Comparison of ENCODE assay signal across 8 cellular contexts in the genomic region with DNA sequence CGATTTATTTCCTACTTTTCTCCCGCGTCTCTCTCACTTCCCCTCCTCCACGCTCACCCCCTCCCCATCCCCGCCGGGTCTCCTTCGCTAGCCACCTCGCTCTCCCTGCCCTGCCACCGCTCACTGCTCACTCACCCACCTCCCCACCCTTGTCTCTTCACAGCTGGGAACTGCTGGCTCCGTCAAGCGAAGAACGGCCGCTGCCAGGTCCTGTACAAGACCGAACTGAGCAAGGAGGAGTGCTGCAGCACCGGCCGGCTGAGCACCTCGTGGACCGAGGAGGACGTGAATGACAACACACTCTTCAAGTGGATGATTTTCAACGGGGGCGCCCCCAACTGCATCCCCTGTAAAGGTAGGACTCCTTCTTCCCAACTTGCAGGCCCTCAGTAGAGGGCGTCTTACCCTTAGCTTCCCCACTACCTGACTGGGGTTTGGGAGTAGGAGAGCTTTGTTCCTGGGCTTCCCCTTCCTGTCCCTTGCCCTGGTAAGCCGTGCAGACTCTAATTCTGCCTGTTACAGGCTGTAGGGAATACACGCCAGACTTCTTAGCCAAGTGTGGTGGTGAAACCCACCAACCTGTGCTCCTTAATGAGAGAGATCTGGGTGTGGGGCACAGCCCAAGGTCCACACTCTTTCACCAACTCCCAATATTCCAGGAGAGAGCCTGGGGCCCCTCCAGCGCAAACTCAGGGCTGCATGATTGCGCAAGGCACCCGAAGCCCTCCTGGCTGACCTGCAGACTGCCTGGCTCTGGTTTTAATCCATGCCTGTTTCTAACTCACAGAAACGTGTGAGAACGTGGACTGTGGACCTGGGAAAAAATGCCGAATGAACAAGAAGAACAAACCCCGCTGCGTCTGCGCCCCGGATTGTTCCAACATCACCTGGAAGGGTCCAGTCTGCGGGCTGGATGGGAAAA. TPM values are rescaled to one million over a fixed set of nuclear protein-coding genes. Genes with fewer than 3 reads are reported as not detected.
DNase-seq lines count a peak whose midpoint lies in the region; ATAC-seq and TF ChIP-seq lines count a peak whose summit lies in the region.

No MANE protein-coding gene starts in this region.

- peaks cover 39% of the 10 kb centered on the region for H3K4me1 Mint-ChIP-seq in activated CD4-positive, alpha-beta memory T cell treated with anti-CD3 and anti-CD28 coated beads, Interleukin-2, amount 10 ng/mL, durations not matched to agents 7 days and 5 days
- peaks cover 18 to 44% (median 40%) of the 10 kb centered on the region in 4 donors for H3K4me1 Mint-ChIP-seq in naive thymus-derived CD8-positive, alpha-beta T cell

- peaks cover 68% of the 10 kb centered on the region for H3K27me3 Mint-ChIP-seq in activated CD4-positive, alpha-beta memory T cell treated with anti-CD3 and anti-CD28 coated beads, Interleukin-2, amount 10 ng/mL, durations not matched to agents 7 days and 5 days
- peaks cover 20 to 63% (median 48%) of the 10 kb centered on the region in 5 donors for H3K27me3 Mint-ChIP-seq in naive thymus-derived CD8-positive, alpha-beta T cell

- TF ChIP-seq CTCF in BJ (IDR thresholded peaks at IDR 0.05; ENCODE audit: insufficient read depth, low read depth, low read length) (peak; percentile 43), HFF-Myc (IDR thresholded peaks at IDR 0.05; ENCODE audit: low read depth, low read length, missing control alignments) (peak; percentile 39), fibroblast of mammary gland (conservative IDR thresholded peaks at IDR 0.05; ENCODE audit: control insufficient read depth, insufficient read depth, low read depth, low read length) (peak; percentile 39)

- peak overlapping the region; percentile 79 for H3K4me3 Mint-ChIP-seq in activated CD4-positive, alpha-beta memory T cell treated with anti-CD3 and anti-CD28 coated beads, Interleukin-2, amount 10 ng/mL, durations not matched to agents 7 days and 5 days
- peak overlapping the region; percentile 85 to 93 (median 90) for H3K4me3 Mint-ChIP-seq in naive thymus-derived CD8-positive, alpha-beta T cell

- H3K9me3 Mint-ChIP-seq in activated CD4-positive, alpha-beta memory T cell treated with anti-CD3 and anti-CD28 coated beads, Interleukin-2, amount 10 ng/mL, durations not matched to agents 7 days and 5 days: no peaks in the 10 kb centered on the region
- H3K9me3 Mint-ChIP-seq in naive thymus-derived CD8-positive, alpha-beta T cell: peaks cover 0 to 4% (median 0%) of the 10 kb centered on the region in 9 donors

- H3K36me3 Mint-ChIP-seq in activated CD4-positive, alpha-beta memory T cell treated with anti-CD3 and anti-CD28 coated beads, Interleukin-2, amount 10 ng/mL, durations not matched to agents 7 days and 5 days (ENCODE audit: low read depth): no peaks in the 10 kb centered on the region
- no peaks in the 10 kb centered on the region for H3K36me3 Mint-ChIP-seq in naive thymus-derived CD8-positive, alpha-beta T cell

- peaks cover 8% of the 10 kb centered on the region for H3K36me3 ChIP-seq in BJ (ENCODE audit: control insufficient read depth, insufficient read depth, low read length)

- POLR2A ChIA-PET in BJ (lab: Charles Lee): interaction anchor here (1.5 kb wide), 1 partner anchor 451 kb away, joined by 3 read pairs; no protein-coding TSS in a partner anchor
- POLR2A ChIA-PET in activated CD4-positive, alpha-beta memory T cell treated with anti-CD3 and anti-CD28 coated beads, Interleukin-2, amount 10 ng/mL, durations not matched to agents 7 days and 5 days (lab: Charles Lee): interaction anchor here (1.1 kb wide), 1 partner anchor 829 kb away, joined by 3 read pairs; no protein-coding TSS in a partner anchor
- POLR2A ChIA-PET in naive thymus-derived CD8-positive, alpha-beta T cell (lab: Charles Lee): interaction anchor here (0.6 to 0.7 kb wide), 2 partner anchors 34 to 679 kb away, joined by 3 read pairs; no protein-coding TSS in a partner anchor

- no peak overlapping the region for H3K27ac Mint-ChIP-seq in activated CD4-positive, alpha-beta memory T cell treated with anti-CD3 and anti-CD28 coated beads, Interleukin-2, amount 10 ng/mL, durations not matched to agents 7 days and 5 days
- H3K27ac Mint-ChIP-seq in naive thymus-derived CD8-positive, alpha-beta T cell: peak overlapping the region in 8 of 10 donors; percentile 26 to 92 (median 78)

- H3K27me3 ChIP-seq in BJ (ENCODE audit: control insufficient read depth, insufficient read depth, low read length): no peaks in the 10 kb centered on the region

- CTCF ChIA-PET in BJ (lab: Yijun Ruan, JAX): interaction anchor here (0.8 to 2.1 kb wide), 5 partner anchors 10 to 752 kb away, joined by 3 to 6 read pairs (median 3); no protein-coding TSS in a partner anchor
- CTCF ChIA-PET in activated CD4-positive, alpha-beta memory T cell treated with anti-CD3 and anti-CD28 coated beads, Interleukin-2, amount 10 ng/mL, durations not matched to agents 7 days and 5 days (lab: Charles Lee): interaction anchor here (1.5 to 1.9 kb wide), 2 partner anchors 746 to 752 kb away, joined by 3 to 5 read pairs; no protein-coding TSS in a partner anchor

- no peak for DNase-seq in BJ (ENCODE audit: low read depth)
- no peak for DNase-seq in HFF-Myc (ENCODE audit: extremely low read depth, low read depth)
- DNase-seq in activated CD4-positive, alpha-beta memory T cell treated with anti-CD3 and anti-CD28 coated beads, Interleukin-2, amount 10 ng/mL, durations not matched to agents 7 days and 5 days: peak; percentile 25
- peak; percentile 47 for DNase-seq in fibroblast of mammary gland (ENCODE audit: low read depth)
- peak in 4 of 10 donors; percentile 2 to 61 (median 16) for DNase-seq in naive thymus-derived CD8-positive, alpha-beta T cell
- DNase-seq in hippocampal formation (lab: John Stamatoyannopoulos, UW): no peak
- DNase-seq in NCI-H1105 (lab: John Stamatoyannopoulos, UW): no peak

- peak overlapping the region; percentile 89 for H3K4me3 ChIP-seq in BJ (ENCODE audit: low read depth, low read length)
- peak overlapping the region; percentile 95 for H3K4me3 ChIP-seq in HFF-Myc (replicated peaks; ENCODE audit: low read depth, low read length)
- peak overlapping the region; percentile 77 for H3K4me3 ChIP-seq in fibroblast of mammary gland (ENCODE audit: control insufficient read depth, low read depth, low read length)

- peak; percentile 21 to 28 for ATAC-seq in naive thymus-derived CD8-positive, alpha-beta T cell
- ATAC-seq in GM21360 (IDR thresholded peaks at IDR 0.05; ENCODE audit: unreplicated experiment): no peak

RNA-seq across cellular contexts. Expression of gene FST, which starts 2.5 kb away (rescaled TPM):
- polyA plus RNA-seq in BJ (2011; rRNA removed): 66.6 and 85.5 TPM in 2 replicates
- polyA minus RNA-seq in BJ (2011; rRNA and poly(A)+ RNA removed): 29.4 and 34.2 TPM in 2 replicates
- total RNA-seq in activated CD4-positive, alpha-beta memory T cell treated with anti-CD3 and anti-CD28 coated beads, Interleukin-2, amount 10 ng/mL, durations not matched to agents 7 days and 5 days: not detected
- under 1 TPM; 0.36 to 0.96 TPM for total RNA-seq in naive thymus-derived CD8-positive, alpha-beta T cell
- under 1 TPM in 2 of 3 donors, not detected in 1; 0.30 to 0.39 TPM for polyA plus RNA-seq in naive thymus-derived CD8-positive, alpha-beta T cell

Comparison
In these comparisons a context has a peak if more than half of its experiments do, and no peak if none do; other contexts are left out.
1. DNase-seq: peak in activated CD4-positive, alpha-beta memory T cell treated with anti-CD3 and anti-CD28 coated beads, Interleukin-2, amount 10 ng/mL, durations not matched to agents 7 days and 5 days (single experiment) and fibroblast of mammary gland (single experiment); none in BJ (single experiment), HFF-Myc (single experiment), hippocampal formation (0 of 2) and NCI-H1105 (single experiment).
2. Peak in every context shown above with its lines, with median percentiles within 50 percentile points of each other: H3K4me3 ChIP-seq and CTCF ChIP-seq.